ENCODE assay signal across 21 cellular contexts in genomic region chr13:71659427-71659826, GRCh38.
"Had no signal": no experiment of that assay in that cellular context is flagged by ENCODE, and none has a peak within 500 bp of the region (broad histone marks: within the 10 kb centered on the region; RNA-seq: fewer than 3 reads in every experiment).

No MANE protein-coding gene starts in this region.

- H3K27me3 Mint-ChIP-seq: activated naive CD8-positive, alpha-beta T cell treated with anti-CD3 and anti-CD28 coated beads for 36 hours; dendritic cell treated with granulocyte-macrophage colony-stimulating factor and Interleukin-4, amounts not matched to agents 40 ng/mL and 50 ng/mL, for 4 days; effector memory CD8-positive, alpha-beta T cell; natural killer cell treated with Interleukin-12 subunit alpha and Interleukin-12 subunit beta and Interleukin-15 and Interleukin-18, amount 100 ng/mL, for 72 hours; stimulated activated naive CD8-positive, alpha-beta T cell treated with anti-CD3 and anti-CD28 coated beads, Interleukin-15, amount 100 ng/mL, for 72 hours; T-helper 17 cell had no signal

- H3K4me1 Mint-ChIP-seq: activated naive CD8-positive, alpha-beta T cell treated with anti-CD3 and anti-CD28 coated beads for 36 hours; stimulated activated naive CD8-positive, alpha-beta T cell treated with anti-CD3 and anti-CD28 coated beads, Interleukin-15, amount 100 ng/mL, for 72 hours; T-helper 17 cell had no signal

- H3K9me3 Mint-ChIP-seq: activated naive CD8-positive, alpha-beta T cell treated with anti-CD3 and anti-CD28 coated beads for 36 hours; activated T-cell treated with anti-CD3 and anti-CD28 coated beads, Interleukin-2, amount 50 U/mL, for 72 hours; dendritic cell treated with granulocyte-macrophage colony-stimulating factor and Interleukin-4, amounts not matched to agents 40 ng/mL and 50 ng/mL, for 4 days; effector memory CD8-positive, alpha-beta T cell; natural killer cell treated with Interleukin-12 subunit alpha and Interleukin-12 subunit beta and Interleukin-15 and Interleukin-18, amount 100 ng/mL, for 72 hours; stimulated activated naive CD8-positive, alpha-beta T cell treated with anti-CD3 and anti-CD28 coated beads, Interleukin-15, amount 100 ng/mL, for 72 hours had no signal

- H3K27me3 ChIP-seq: gastrocnemius medialis, heart left ventricle, spleen, upper lobe of right lung had no signal

- H3K4me3 Mint-ChIP-seq: activated CD8-positive, alpha-beta T cell treated with anti-CD3 and anti-CD28 coated beads, Interleukin-2, amount 10 ng/mL, durations not matched to agents 7 days and 5 days; activated naive CD8-positive, alpha-beta T cell treated with anti-CD3 and anti-CD28 coated beads for 36 hours; activated T-cell treated with anti-CD3 and anti-CD28 coated beads, Interleukin-2, amount 50 U/mL, for 72 hours; dendritic cell treated with granulocyte-macrophage colony-stimulating factor and Interleukin-4, amounts not matched to agents 40 ng/mL and 50 ng/mL, for 4 days; effector memory CD8-positive, alpha-beta T cell; natural killer cell treated with Interleukin-12 subunit alpha and Interleukin-12 subunit beta and Interleukin-15 and Interleukin-18, amount 100 ng/mL, for 72 hours; stimulated activated naive CD8-positive, alpha-beta T cell treated with anti-CD3 and anti-CD28 coated beads, Interleukin-15, amount 100 ng/mL, for 72 hours; T-helper 17 cell had no signal

- H3K9me3 ChIP-seq: gastrocnemius medialis, heart left ventricle, left ventricle myocardium inferior, spleen, thoracic aorta, upper lobe of right lung had no signal

- H3K36me3 Mint-ChIP-seq: activated naive CD8-positive, alpha-beta T cell treated with anti-CD3 and anti-CD28 coated beads for 36 hours; natural killer cell treated with Interleukin-12 subunit alpha and Interleukin-12 subunit beta and Interleukin-15 and Interleukin-18, amount 100 ng/mL, for 72 hours had no signal

- H3K4me3 ChIP-seq: gastrocnemius medialis, heart left ventricle, left ventricle myocardium inferior, spleen, thoracic aorta, upper lobe of right lung had no signal

- H3K27ac ChIP-seq: epithelial cell of prostate, gastrocnemius medialis, heart left ventricle, left ventricle myocardium inferior, spleen, thoracic aorta, upper lobe of right lung had no signal

- DNase-seq: activated CD4-positive, alpha-beta T cell treated with anti-CD3 and anti-CD28 coated beads for 48 hours; activated CD8-positive, alpha-beta memory T cell treated with anti-CD3 and anti-CD28 coated beads, Interleukin-2, amount 50 U/mL, for 4 hours; activated CD8-positive, alpha-beta T cell treated with anti-CD3 and anti-CD28 coated beads, Interleukin-2, amount 10 ng/mL, durations not matched to agents 7 days and 5 days; activated naive CD8-positive, alpha-beta T cell treated with anti-CD3 and anti-CD28 coated beads for 36 hours; activated T-cell treated with anti-CD3 and anti-CD28 coated beads, Interleukin-2, amount 50 U/mL, for 72 hours; amygdala; effector memory CD8-positive, alpha-beta T cell; gastrocnemius medialis; heart left ventricle; islet precursor cell; left ventricle myocardium inferior; spleen; stimulated activated CD4-positive, alpha-beta T cell treated with anti-CD3 and anti-CD28 coated beads, Interleukin-1b, Interleukin-23, amount 100 ng/mL, for 48 hours; stimulated activated naive CD8-positive, alpha-beta T cell treated with anti-CD3 and anti-CD28 coated beads, Interleukin-15, amount 100 ng/mL, for 72 hours; T-helper 17 cell; upper lobe of right lung had no signal

- ATAC-seq: activated CD8-positive, alpha-beta T cell treated with anti-CD3 and anti-CD28 coated beads, Interleukin-2, amount 10 ng/mL, durations not matched to agents 7 days and 5 days; activated T-cell treated with anti-CD3 and anti-CD28 coated beads, Interleukin-2, amount 50 U/mL, for 72 hours; effector memory CD8-positive, alpha-beta T cell; gastrocnemius medialis; heart left ventricle; natural killer cell treated with Interleukin-12 subunit alpha and Interleukin-12 subunit beta and Interleukin-15 and Interleukin-18, amount 100 ng/mL, for 72 hours; sciatic nerve; stimulated activated naive CD8-positive, alpha-beta T cell treated with anti-CD3 and anti-CD28 coated beads, Interleukin-15, amount 100 ng/mL, for 72 hours; T-helper 17 cell; upper lobe of right lung had no signal

- H3K4me1 ChIP-seq: gastrocnemius medialis, left ventricle myocardium inferior, upper lobe of right lung had no signal

- H3K27ac Mint-ChIP-seq: activated CD8-positive, alpha-beta T cell treated with anti-CD3 and anti-CD28 coated beads, Interleukin-2, amount 10 ng/mL, durations not matched to agents 7 days and 5 days; activated naive CD8-positive, alpha-beta T cell treated with anti-CD3 and anti-CD28 coated beads for 36 hours; activated T-cell treated with anti-CD3 and anti-CD28 coated beads, Interleukin-2, amount 50 U/mL, for 72 hours; dendritic cell treated with granulocyte-macrophage colony-stimulating factor and Interleukin-4, amounts not matched to agents 40 ng/mL and 50 ng/mL, for 4 days; effector memory CD8-positive, alpha-beta T cell; natural killer cell treated with Interleukin-12 subunit alpha and Interleukin-12 subunit beta and Interleukin-15 and Interleukin-18, amount 100 ng/mL, for 72 hours; stimulated activated naive CD8-positive, alpha-beta T cell treated with anti-CD3 and anti-CD28 coated beads, Interleukin-15, amount 100 ng/mL, for 72 hours; T-helper 17 cell had no signal

- H3K36me3 ChIP-seq: gastrocnemius medialis, heart left ventricle, left ventricle myocardium inferior, spleen, thoracic aorta, upper lobe of right lung had no signal
